ENCODE assay signal across 1 cellular context in the genomic region with DNA sequence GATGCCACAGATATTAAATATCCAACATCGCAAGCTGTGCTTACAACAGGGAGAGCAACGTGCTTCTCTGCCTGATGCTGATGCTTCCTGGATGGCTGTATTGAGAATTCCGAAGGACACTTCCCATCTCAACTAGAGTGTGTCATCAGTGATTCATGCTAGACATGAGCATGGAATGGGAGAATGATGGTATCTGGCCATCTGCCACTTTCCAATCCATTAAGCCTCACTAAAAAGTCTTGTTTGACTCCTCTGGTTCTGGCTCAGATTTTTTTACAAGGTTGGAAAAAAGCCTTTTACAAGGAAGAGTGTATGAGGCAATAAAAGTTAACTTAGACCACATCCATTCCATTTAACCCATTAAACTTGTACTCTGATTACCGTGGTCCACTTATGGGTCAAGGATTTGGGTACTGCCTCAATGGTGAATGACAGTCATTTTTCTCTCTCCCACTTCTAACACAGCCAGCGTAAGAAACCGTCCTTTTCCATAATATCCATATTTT.
TF ChIP-seq lines count a peak whose summit lies in the region.

No MANE protein-coding gene starts in this region.

TF ChIP-seq in H1, 55 proteins besides CTCF, POLR2A, EP300 and RAD21:
- TF ChIP-seq, protein P1, sequence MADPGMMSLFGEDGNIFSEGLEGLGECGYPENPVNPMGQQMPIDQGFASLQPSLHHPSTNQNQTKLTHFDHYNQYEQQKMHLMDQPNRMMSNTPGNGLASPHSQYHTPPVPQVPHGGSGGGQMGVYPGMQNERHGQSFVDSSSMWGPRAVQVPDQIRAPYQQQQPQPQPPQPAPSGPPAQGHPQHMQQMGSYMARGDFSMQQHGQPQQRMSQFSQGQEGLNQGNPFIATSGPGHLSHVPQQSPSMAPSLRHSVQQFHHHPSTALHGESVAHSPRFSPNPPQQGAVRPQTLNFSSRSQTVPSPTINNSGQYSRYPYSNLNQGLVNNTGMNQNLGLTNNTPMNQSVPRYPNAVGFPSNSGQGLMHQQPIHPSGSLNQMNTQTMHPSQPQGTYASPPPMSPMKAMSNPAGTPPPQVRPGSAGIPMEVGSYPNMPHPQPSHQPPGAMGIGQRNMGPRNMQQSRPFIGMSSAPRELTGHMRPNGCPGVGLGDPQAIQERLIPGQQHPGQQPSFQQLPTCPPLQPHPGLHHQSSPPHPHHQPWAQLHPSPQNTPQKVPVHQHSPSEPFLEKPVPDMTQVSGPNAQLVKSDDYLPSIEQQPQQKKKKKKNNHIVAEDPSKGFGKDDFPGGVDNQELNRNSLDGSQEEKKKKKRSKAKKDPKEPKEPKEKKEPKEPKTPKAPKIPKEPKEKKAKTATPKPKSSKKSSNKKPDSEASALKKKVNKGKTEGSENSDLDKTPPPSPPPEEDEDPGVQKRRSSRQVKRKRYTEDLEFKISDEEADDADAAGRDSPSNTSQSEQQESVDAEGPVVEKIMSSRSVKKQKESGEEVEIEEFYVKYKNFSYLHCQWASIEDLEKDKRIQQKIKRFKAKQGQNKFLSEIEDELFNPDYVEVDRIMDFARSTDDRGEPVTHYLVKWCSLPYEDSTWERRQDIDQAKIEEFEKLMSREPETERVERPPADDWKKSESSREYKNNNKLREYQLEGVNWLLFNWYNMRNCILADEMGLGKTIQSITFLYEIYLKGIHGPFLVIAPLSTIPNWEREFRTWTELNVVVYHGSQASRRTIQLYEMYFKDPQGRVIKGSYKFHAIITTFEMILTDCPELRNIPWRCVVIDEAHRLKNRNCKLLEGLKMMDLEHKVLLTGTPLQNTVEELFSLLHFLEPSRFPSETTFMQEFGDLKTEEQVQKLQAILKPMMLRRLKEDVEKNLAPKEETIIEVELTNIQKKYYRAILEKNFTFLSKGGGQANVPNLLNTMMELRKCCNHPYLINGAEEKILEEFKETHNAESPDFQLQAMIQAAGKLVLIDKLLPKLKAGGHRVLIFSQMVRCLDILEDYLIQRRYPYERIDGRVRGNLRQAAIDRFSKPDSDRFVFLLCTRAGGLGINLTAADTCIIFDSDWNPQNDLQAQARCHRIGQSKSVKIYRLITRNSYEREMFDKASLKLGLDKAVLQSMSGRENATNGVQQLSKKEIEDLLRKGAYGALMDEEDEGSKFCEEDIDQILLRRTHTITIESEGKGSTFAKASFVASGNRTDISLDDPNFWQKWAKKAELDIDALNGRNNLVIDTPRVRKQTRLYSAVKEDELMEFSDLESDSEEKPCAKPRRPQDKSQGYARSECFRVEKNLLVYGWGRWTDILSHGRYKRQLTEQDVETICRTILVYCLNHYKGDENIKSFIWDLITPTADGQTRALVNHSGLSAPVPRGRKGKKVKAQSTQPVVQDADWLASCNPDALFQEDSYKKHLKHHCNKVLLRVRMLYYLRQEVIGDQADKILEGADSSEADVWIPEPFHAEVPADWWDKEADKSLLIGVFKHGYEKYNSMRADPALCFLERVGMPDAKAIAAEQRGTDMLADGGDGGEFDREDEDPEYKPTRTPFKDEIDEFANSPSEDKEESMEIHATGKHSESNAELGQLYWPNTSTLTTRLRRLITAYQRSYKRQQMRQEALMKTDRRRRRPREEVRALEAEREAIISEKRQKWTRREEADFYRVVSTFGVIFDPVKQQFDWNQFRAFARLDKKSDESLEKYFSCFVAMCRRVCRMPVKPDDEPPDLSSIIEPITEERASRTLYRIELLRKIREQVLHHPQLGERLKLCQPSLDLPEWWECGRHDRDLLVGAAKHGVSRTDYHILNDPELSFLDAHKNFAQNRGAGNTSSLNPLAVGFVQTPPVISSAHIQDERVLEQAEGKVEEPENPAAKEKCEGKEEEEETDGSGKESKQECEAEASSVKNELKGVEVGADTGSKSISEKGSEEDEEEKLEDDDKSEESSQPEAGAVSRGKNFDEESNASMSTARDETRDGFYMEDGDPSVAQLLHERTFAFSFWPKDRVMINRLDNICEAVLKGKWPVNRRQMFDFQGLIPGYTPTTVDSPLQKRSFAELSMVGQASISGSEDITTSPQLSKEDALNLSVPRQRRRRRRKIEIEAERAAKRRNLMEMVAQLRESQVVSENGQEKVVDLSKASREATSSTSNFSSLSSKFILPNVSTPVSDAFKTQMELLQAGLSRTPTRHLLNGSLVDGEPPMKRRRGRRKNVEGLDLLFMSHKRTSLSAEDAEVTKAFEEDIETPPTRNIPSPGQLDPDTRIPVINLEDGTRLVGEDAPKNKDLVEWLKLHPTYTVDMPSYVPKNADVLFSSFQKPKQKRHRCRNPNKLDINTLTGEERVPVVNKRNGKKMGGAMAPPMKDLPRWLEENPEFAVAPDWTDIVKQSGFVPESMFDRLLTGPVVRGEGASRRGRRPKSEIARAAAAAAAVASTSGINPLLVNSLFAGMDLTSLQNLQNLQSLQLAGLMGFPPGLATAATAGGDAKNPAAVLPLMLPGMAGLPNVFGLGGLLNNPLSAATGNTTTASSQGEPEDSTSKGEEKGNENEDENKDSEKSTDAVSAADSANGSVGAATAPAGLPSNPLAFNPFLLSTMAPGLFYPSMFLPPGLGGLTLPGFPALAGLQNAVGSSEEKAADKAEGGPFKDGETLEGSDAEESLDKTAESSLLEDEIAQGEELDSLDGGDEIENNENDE (IDR thresholded peaks at IDR 0.05; ENCODE audit: insufficient replicate concordance, low read length), result no peak
- TF ChIP-seq SP4 (IDR thresholded peaks at IDR 0.05; ENCODE audit: low read length), result no peak
- no peak for TF ChIP-seq RNF2 (IDR thresholded peaks at IDR 0.05; ENCODE audit: borderline replicate concordance, low read depth, low read length, missing control alignments, poor library complexity, severe bottlenecking)
- no peak for TF ChIP-seq HDAC2 (IDR thresholded peaks at IDR 0.05; ENCODE audit: borderline replicate concordance in 1 of 2, low read depth in 2 of 2, low read length in 2 of 2)
- TF ChIP-seq POLR2AphosphoS5 (IDR thresholded peaks at IDR 0.05; ENCODE audit: low read depth, low read length), result no peak
- no peak for TF ChIP-seq CTBP2 (IDR thresholded peaks at IDR 0.05; ENCODE audit: borderline replicate concordance, insufficient read depth, insufficient read length, low read length)
- no peak for TF ChIP-seq CREB1 (IDR thresholded peaks at IDR 0.05)
- TF ChIP-seq SRF (IDR thresholded peaks at IDR 0.05; ENCODE audit: low read depth, low read length), result no peak
